In genomic region chr3:194672876-194673275, GRCh38 we compare ENCODE assay signal across 8 cellular contexts. TPM values are rescaled to one million over a fixed set of nuclear protein-coding genes. Genes with fewer than 3 reads are reported as not detected.
A peak's percentile ranks its signal among the peaks of the same experiment; 100 is the strongest.
DNase-seq lines count a peak whose midpoint lies in the region; ATAC-seq and TF ChIP-seq lines count a peak whose summit lies in the region.

No MANE protein-coding gene starts in this region.

- peaks cover 23% of the 10 kb centered on the region for H3K4me1 Mint-ChIP-seq in T-helper 2 cell treated with Interferon-gamma antibody and Interleukin-4, amounts not matched to agents 5 μg/mL and 100 μg/mL, for 36 hours (ENCODE audit: low read depth)

- H3K9ac ChIP-seq in smooth muscle cell (ENCODE audit: low read depth): peak overlapping the region; percentile 98

- 67% methylated on average over 5 of the region's 5 CpGs for WGBS in smooth muscle cell (ENCODE audit: low lambda C conversion rate)

- H3K27ac ChIP-seq in left ventricle myocardium inferior (replicated peaks): peak overlapping the region; percentile 90
- H3K27ac ChIP-seq in smooth muscle cell (ENCODE audit: low read depth): peak overlapping the region; percentile 94

- H3K79me2 ChIP-seq in smooth muscle cell (ENCODE audit: low read depth): peaks cover 33% of the 10 kb centered on the region

- H3K4me3 Mint-ChIP-seq in T-helper 2 cell treated with Interferon-gamma antibody and Interleukin-4, amounts not matched to agents 5 μg/mL and 100 μg/mL, for 36 hours: peak overlapping the region; percentile 99

- no peak for TF ChIP-seq CTCF in WI38 (IDR thresholded peaks at IDR 0.05; ENCODE audit: low read depth, low read length)
- no peak for TF ChIP-seq CTCF in left ventricle myocardium inferior (IDR thresholded peaks at IDR 0.05; ENCODE audit: borderline replicate concordance)
- TF ChIP-seq CTCF in smooth muscle cell (IDR thresholded peaks at IDR 0.05; ENCODE audit: borderline replicate concordance, insufficient read depth, poor library complexity, severe bottlenecking): no peak

- peaks cover 7% of the 10 kb centered on the region for H4K20me1 ChIP-seq in smooth muscle cell (ENCODE audit: low read depth)

- no peak for ATAC-seq in HG02981 (IDR thresholded peaks at IDR 0.05; ENCODE audit: unreplicated experiment)

- H3K4me3 ChIP-seq in WI38 (ENCODE audit: low read depth, low read length): peak overlapping the region; percentile 100
- H3K4me3 ChIP-seq in left ventricle myocardium inferior: peak overlapping the region; percentile 85
- peak overlapping the region; percentile 88 for H3K4me3 ChIP-seq in smooth muscle cell

- H3K9me3 Mint-ChIP-seq in T-helper 2 cell treated with Interferon-gamma antibody and Interleukin-4, amounts not matched to agents 5 μg/mL and 100 μg/mL, for 36 hours: no peaks in the 10 kb centered on the region

- DNase-seq in T-helper 2 cell treated with Interferon-gamma antibody and Interleukin-4, amounts not matched to agents 5 μg/mL and 100 μg/mL, for 36 hours (ENCODE audit: low spot score): no peak
- DNase-seq in T-helper 2 cell (no peak), left ventricle myocardium inferior (no peak), smooth muscle cell (lab: John Stamatoyannopoulos, UW; ENCODE audit: unreplicated experiment) (no peak), midbrain (lab: John Stamatoyannopoulos, UW) (no peak), NK-92 (lab: John Stamatoyannopoulos, UW; ENCODE audit: unreplicated experiment) (no peak)

- H3K4me1 ChIP-seq in left ventricle myocardium inferior (peaks cover 32% of the 10 kb centered on the region), smooth muscle cell (ENCODE audit: low read depth) (peaks cover 17% of the 10 kb centered on the region)

- peaks cover 11% of the 10 kb centered on the region for H3K36me3 Mint-ChIP-seq in T-helper 2 cell treated with Interferon-gamma antibody and Interleukin-4, amounts not matched to agents 5 μg/mL and 100 μg/mL, for 36 hours (ENCODE audit: low read depth)

- peak overlapping the region; percentile 95 for H3K4me2 ChIP-seq in smooth muscle cell

- H2AFZ ChIP-seq in smooth muscle cell (ENCODE audit: low read depth): peak overlapping the region; percentile 90

- intact Hi-C loops in left ventricle myocardium inferior (cut with micrococcal nuclease): no loop called here

- no peaks in the 10 kb centered on the region for H3K9me3 ChIP-seq in left ventricle myocardium inferior (replicated peaks)
- no peaks in the 10 kb centered on the region for H3K9me3 ChIP-seq in smooth muscle cell (replicated peaks; ENCODE audit: low read depth)

- H3F3A ChIP-seq in smooth muscle cell (ENCODE audit: low read depth): no peaks in the 10 kb centered on the region

- peak overlapping the region; percentile 66 for H3K27ac Mint-ChIP-seq in T-helper 2 cell treated with Interferon-gamma antibody and Interleukin-4, amounts not matched to agents 5 μg/mL and 100 μg/mL, for 36 hours

- H3K36me3 ChIP-seq in left ventricle myocardium inferior: peaks cover 12% of the 10 kb centered on the region
- H3K36me3 ChIP-seq in smooth muscle cell (ENCODE audit: low read depth): no peaks in the 10 kb centered on the region

- H3K27me3 Mint-ChIP-seq in T-helper 2 cell treated with Interferon-gamma antibody and Interleukin-4, amounts not matched to agents 5 μg/mL and 100 μg/mL, for 36 hours (ENCODE audit: low read depth): no peaks in the 10 kb centered on the region

- H3K27me3 ChIP-seq in left ventricle myocardium inferior (ENCODE audit: low read depth) (no peaks in the 10 kb centered on the region), smooth muscle cell (ENCODE audit: low read depth) (no peaks in the 10 kb centered on the region)

RNA-seq across cellular contexts. Expression of gene LSG1, which starts 0.9 kb away (rescaled TPM):
- total RNA-seq in left ventricle myocardium inferior: 23.4 TPM
- total RNA-seq in smooth muscle cell: 29.0 and 29.1 TPM in 2 replicates
- polyA plus RNA-seq in smooth muscle cell: 14.0 and 19.8 TPM in 2 replicates

RNA-seq across cellular contexts. Expression of gene FAM43A, which starts 12.8 kb away (rescaled TPM):
- total RNA-seq in left ventricle myocardium inferior (18.0 TPM), smooth muscle cell (19.0 and 40.9 TPM in 2 replicates)
- 54.4 and 73.4 TPM in 2 replicates for polyA plus RNA-seq in smooth muscle cell

RNA-seq across cellular contexts. Expression of gene TMEM44, which starts 39.7 kb away (rescaled TPM):
- 7.5 TPM for total RNA-seq in left ventricle myocardium inferior
- 4.2 and 12.7 TPM in 2 replicates for total RNA-seq in smooth muscle cell
- polyA plus RNA-seq in smooth muscle cell: 18.4 and 19.4 TPM in 2 replicates
